In genomic region chr1:76070538-76070937, GRCh38 we compare ENCODE assay signal across 23 cellular contexts. TPM values are rescaled to one million over a fixed set of nuclear protein-coding genes. Genes with fewer than 3 reads are reported as not detected.
A peak's percentile ranks its signal among the peaks of the same experiment; 100 is the strongest.
DNase-seq lines count a peak whose midpoint lies in the region; ATAC-seq, FAIRE-seq and TF ChIP-seq lines count a peak whose summit lies in the region.
"Had no signal": no experiment of that assay in that cellular context is flagged by ENCODE, and none has a peak within 500 bp of the region (broad histone marks: within the 10 kb centered on the region; RNA-seq: fewer than 3 reads in every experiment).

No MANE protein-coding gene starts in this region.

- no peak overlapping the region for H3K4ac ChIP-seq in trophoblast cell (ENCODE audit: low read depth, low read length)

- CTCF ChIA-PET in PC-3 (lab: Charles Lee), result no interaction called here

- no peak overlapping the region for H2AK5ac ChIP-seq in trophoblast cell (ENCODE audit: low read length)

- H2BK5ac ChIP-seq in trophoblast cell (ENCODE audit: low read depth, low read length, poor library complexity), result no peak overlapping the region

- H3K27me3 ChIP-seq in PC-3 (ENCODE audit: low read length), result no peaks in the 10 kb centered on the region
- no peaks in the 10 kb centered on the region for H3K27me3 ChIP-seq in trophoblast cell (ENCODE audit: insufficient read depth, low read length)
- H3K27me3 ChIP-seq: Peyer's patch, SJCRH30 had no signal

- H2BK120ac ChIP-seq in trophoblast cell (ENCODE audit: insufficient read depth, low read length, poor library complexity), result no peak overlapping the region

- H3K4me1 ChIP-seq in PC-3 (ENCODE audit: insufficient read depth, low read length) (peaks cover 27% of the 10 kb centered on the region; the same call in 1 of the 2 replicates), trophoblast cell (ENCODE audit: control insufficient read depth in 1 of 2, insufficient read depth in 2 of 2, low read length in 2 of 2) (peaks cover 0 to 2% of the 10 kb centered on the region in 2 experiments)

- H3K4me2 ChIP-seq in PC-3 (ENCODE audit: low read length), result no peak overlapping the region
- no peak overlapping the region for H3K4me2 ChIP-seq in trophoblast cell (ENCODE audit: low read length)

- TF ChIP-seq CTCF in PC-3 (conservative IDR thresholded peaks at IDR 0.05; ENCODE audit: low read depth, low read length), result no peak

- BruUV-seq in PC-3 (replicated peaks; lab: Mats Ljungman, UMichigan), result no TSS peak

- peaks cover 11% of the 10 kb centered on the region for H3K79me1 ChIP-seq in trophoblast cell (ENCODE audit: low read length)

- no peak overlapping the region for H3K14ac ChIP-seq in trophoblast cell (ENCODE audit: low read length)

- no peak for FAIRE-seq in HTR-8/SVneo (lab: Jason Lieb, UNC)
- FAIRE-seq: A204.1, D721Med, GM12891 had no signal

- H3K18ac ChIP-seq in trophoblast cell (ENCODE audit: low read length), result no peak overlapping the region

- H4K20me1 ChIP-seq in PC-3 (ENCODE audit: low read length), result no peaks in the 10 kb centered on the region

- H3K36me3 ChIP-seq in PC-3 (ENCODE audit: low read depth, low read length), result no peaks in the 10 kb centered on the region
- H3K36me3 ChIP-seq in trophoblast cell (ENCODE audit: control insufficient read depth in 1 of 2, insufficient read depth in 2 of 2, low read length in 2 of 2), result no peaks in the 10 kb centered on the region
- H3K36me3 ChIP-seq: Peyer's patch, SJCRH30 had no signal

- H2AFZ ChIP-seq in PC-3 (ENCODE audit: low read length) (no peak overlapping the region), trophoblast cell (ENCODE audit: insufficient read depth, low read length, poor library complexity) (no peak overlapping the region)

- ATAC-seq in PC-3, result no peak

- POLR2A ChIA-PET in PC-3 (lab: Charles Lee; ENCODE audit: unreplicated experiment), result no interaction called here

- no CpG with 5 or more reads among the region's 3 CpGs for WGBS in trophoblast cell (ENCODE audit: extremely low coverage, insufficient coverage, insufficient read length)

- H4K91ac ChIP-seq in trophoblast cell (ENCODE audit: low read depth, low read length), result no peak overlapping the region

- H3K9me3 ChIP-seq in PC-3 (ENCODE audit: low read length) (no peaks in the 10 kb centered on the region), trophoblast cell (ENCODE audit: insufficient read depth, low read depth, low read length) (peaks cover 2% of the 10 kb centered on the region)
- H3K9me3 ChIP-seq: Peyer's patch, SJCRH30 had no signal

- H3K27ac ChIP-seq in PC-3 (ENCODE audit: low read length) (no peak overlapping the region), trophoblast cell (ENCODE audit: low read depth, low read length) (no peak overlapping the region)
- H3K27ac ChIP-seq: Peyer's patch, SJCRH30 had no signal

- H4K12ac ChIP-seq in trophoblast cell (ENCODE audit: low read depth, low read length), result no peak overlapping the region

- H2BK12ac ChIP-seq in trophoblast cell (ENCODE audit: low read length), result no peak overlapping the region

- no peak overlapping the region for H3K4me3 ChIP-seq in PC-3 (ENCODE audit: low read length)
- no peak overlapping the region for H3K4me3 ChIP-seq in trophoblast cell (ENCODE audit: low read depth, low read length)
- H3K4me3 ChIP-seq: Peyer's patch, SJCRH30 had no signal

- H3K9ac ChIP-seq in PC-3 (ENCODE audit: low read length) (no peak overlapping the region), trophoblast cell (ENCODE audit: low read length) (no peak overlapping the region)

- peak; percentile 42 for DNase-seq in EL
- peak; percentile 38 for DNase-seq in PC-3
- peak; percentile 79 for DNase-seq in dedifferentiated amniotic fluid mesenchymal stem cell (ENCODE audit: extremely low spot score)
- peak; percentile 14 to 71 for DNase-seq in trophoblast cell
- no peak for DNase-seq in RPMI8226
- no peak for DNase-seq in HTR-8/SVneo (ENCODE audit: insufficient read length, low spot score)
- DNase-seq in NCI-H446 treated with DMSO at 0.1 percent for 48 hours (lab: John Stamatoyannopoulos, UW), result no peak
- DNase-seq: DMS53; H9; KG1; NCI-H1092 treated with DMSO at 0.1 percent for 48 hours; NCI-H146; NCI-H2029; NCI-H2227 treated with DMSO at 0.1 percent for 48 hours; NCI-H510A treated with DMSO at 0.1 percent for 48 hours; NCI-H774; NK-92 treated with Interleukin-12 subunit alpha and Interleukin-12 subunit beta, amount 100 ng/mL, for 24 hours; Peyer's patch; SJCRH30 had no signal

- H3K79me2 ChIP-seq in PC-3 (ENCODE audit: low read length) (no peaks in the 10 kb centered on the region), trophoblast cell (ENCODE audit: control insufficient read depth, insufficient read depth, low read length, poor library complexity) (peaks cover 5% of the 10 kb centered on the region)

- H3F3A ChIP-seq in PC-3 (ENCODE audit: low read length, unreplicated experiment), result no peaks in the 10 kb centered on the region

- no peak overlapping the region for H3K23ac ChIP-seq in trophoblast cell (ENCODE audit: low read length)

- intact Hi-C loops in PC-3 (cut with micrococcal nuclease), result no loop called here

- H3K9me2 ChIP-seq in PC-3 (replicated peaks; ENCODE audit: low read length), result no peaks in the 10 kb centered on the region

- no peak overlapping the region for H4K8ac ChIP-seq in trophoblast cell (ENCODE audit: low read depth, low read length)

RNA-seq across cellular contexts. Expression of gene ST6GALNAC3, which starts 4.0 kb away (rescaled TPM):
- total RNA-seq in PC-3 (2014; rRNA removed), result not detected in 2 replicates
- 17.8 and 18.7 TPM in 2 replicates for polyA plus RNA-seq in trophoblast cell (2013)
- total RNA-seq: HT-29 had no signal

Comparison
In these comparisons a context has a peak if more than half of its experiments do, and no peak if none do; other contexts are left out.
1. DNase-seq: peak in EL (single experiment), PC-3 (single experiment), dedifferentiated amniotic fluid mesenchymal stem cell (single experiment) and trophoblast cell (2 of 2); none in RPMI8226 (single experiment), HTR-8/SVneo (single experiment) and NCI-H446 treated with DMSO at 0.1 percent for 48 hours (single experiment).